ENCODE assay signal across 1 cellular context in the genomic region with DNA sequence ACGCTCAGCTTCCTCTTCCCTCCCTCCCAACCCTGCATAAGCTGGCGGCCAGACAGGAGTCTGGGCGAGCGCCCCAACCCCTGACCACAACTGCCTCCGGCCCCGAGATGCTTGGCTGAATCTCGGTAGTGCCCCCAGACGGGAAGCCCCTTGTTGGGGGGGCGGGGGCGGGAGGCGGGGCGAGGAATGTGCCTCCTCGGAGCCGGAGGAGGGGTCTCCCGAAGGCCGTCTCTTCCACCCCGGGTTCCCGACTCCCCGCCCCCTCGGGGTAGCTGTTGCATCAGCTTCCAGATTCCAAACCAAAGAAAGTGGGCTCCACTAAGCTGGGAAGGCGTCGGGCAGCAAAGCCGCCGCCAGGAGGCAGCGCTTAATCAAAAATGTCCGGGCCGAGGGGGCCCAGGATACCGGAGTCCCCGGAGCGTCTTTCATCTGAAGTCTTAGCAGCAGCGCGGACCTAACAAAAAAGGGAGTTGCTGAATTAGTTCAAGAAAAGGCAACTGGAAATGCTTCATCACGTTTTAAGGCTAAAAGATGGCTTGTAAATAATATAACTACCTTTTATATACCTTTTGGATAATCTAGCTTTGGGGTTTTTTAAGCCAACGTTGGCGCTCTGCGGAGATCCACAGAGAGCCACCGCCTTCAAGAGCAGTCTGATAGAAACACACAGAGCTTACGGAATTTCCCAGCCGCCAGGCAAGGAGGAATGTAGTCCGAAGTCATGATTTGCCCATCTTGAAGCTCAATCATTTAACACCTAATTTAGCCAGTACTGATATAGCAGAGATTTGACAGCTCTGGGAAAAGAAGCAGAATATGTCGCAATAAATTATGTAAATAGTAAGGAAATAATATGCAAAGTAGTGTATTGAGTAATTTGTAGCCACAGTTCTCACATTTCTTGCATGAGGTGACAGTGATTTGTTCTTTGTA.
TF ChIP-seq lines count a peak whose summit lies in the region.

No MANE protein-coding gene starts in this region.

TF ChIP-seq in HepG2, 621 proteins besides CTCF, POLR2A, EP300 and RAD21 (continued from another document and continues in another):
- TF ChIP-seq, protein P1, sequence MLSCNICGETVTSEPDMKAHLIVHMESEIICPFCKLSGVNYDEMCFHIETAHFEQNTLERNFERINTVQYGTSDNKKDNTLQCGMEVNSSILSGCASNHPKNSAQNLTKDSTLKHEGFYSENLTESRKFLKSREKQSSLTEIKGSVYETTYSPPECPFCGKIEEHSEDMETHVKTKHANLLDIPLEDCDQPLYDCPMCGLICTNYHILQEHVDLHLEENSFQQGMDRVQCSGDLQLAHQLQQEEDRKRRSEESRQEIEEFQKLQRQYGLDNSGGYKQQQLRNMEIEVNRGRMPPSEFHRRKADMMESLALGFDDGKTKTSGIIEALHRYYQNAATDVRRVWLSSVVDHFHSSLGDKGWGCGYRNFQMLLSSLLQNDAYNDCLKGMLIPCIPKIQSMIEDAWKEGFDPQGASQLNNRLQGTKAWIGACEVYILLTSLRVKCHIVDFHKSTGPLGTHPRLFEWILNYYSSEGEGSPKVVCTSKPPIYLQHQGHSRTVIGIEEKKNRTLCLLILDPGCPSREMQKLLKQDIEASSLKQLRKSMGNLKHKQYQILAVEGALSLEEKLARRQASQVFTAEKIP (CRISPR knock-in tag; IDR thresholded peaks at IDR 0.05; ENCODE audit: borderline replicate concordance), result no peak
- no peak for TF ChIP-seq FOXO1 (CRISPR knock-in tag; IDR thresholded peaks at IDR 0.05)
- no peak; the same call in 1 of the 2 replicates for TF ChIP-seq HOXA3 (CRISPR knock-in tag; IDR thresholded peaks at IDR 0.05)
- peak; percentile 61; the same call in 1 of the 2 replicates for TF ChIP-seq KDM4B (CRISPR knock-in tag; IDR thresholded peaks at IDR 0.05)
- TF ChIP-seq ESRRA (CRISPR knock-in tag; IDR thresholded peaks at IDR 0.05; ENCODE audit: low read depth), result no peak
- peak; percentile 94; the same call in 1 of the 2 replicates for TF ChIP-seq SP140L (CRISPR knock-in tag; IDR thresholded peaks at IDR 0.05; ENCODE audit: borderline replicate concordance)
- TF ChIP-seq ZNF556 (CRISPR knock-in tag; IDR thresholded peaks at IDR 0.05; ENCODE audit: borderline replicate concordance), result no peak
- no peak for TF ChIP-seq ZNF780A (CRISPR knock-in tag; IDR thresholded peaks at IDR 0.05)
- no peak for TF ChIP-seq IKZF4 (CRISPR knock-in tag; IDR thresholded peaks at IDR 0.05; ENCODE audit: borderline replicate concordance, low read depth, not compliant biosample characterization)
- TF ChIP-seq HNF4A (CRISPR knock-in tag; IDR thresholded peaks at IDR 0.05), result no peak
- no peak for TF ChIP-seq KDM5A (IDR thresholded peaks at IDR 0.05; ENCODE audit: borderline replicate concordance, low read length)
- peak; percentile 45; the same call in 1 of the 2 replicates for TF ChIP-seq RFXAP (CRISPR knock-in tag; IDR thresholded peaks at IDR 0.05; ENCODE audit: borderline replicate concordance)
- TF ChIP-seq, protein P2, sequence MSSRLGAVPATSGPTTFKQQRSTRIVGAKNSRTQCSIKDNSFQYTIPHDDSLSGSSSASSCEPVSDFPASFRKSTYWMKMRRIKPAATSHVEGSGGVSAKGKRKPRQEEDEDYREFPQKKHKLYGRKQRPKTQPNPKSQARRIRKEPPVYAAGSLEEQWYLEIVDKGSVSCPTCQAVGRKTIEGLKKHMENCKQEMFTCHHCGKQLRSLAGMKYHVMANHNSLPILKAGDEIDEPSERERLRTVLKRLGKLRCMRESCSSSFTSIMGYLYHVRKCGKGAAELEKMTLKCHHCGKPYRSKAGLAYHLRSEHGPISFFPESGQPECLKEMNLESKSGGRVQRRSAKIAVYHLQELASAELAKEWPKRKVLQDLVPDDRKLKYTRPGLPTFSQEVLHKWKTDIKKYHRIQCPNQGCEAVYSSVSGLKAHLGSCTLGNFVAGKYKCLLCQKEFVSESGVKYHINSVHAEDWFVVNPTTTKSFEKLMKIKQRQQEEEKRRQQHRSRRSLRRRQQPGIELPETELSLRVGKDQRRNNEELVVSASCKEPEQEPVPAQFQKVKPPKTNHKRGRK (CRISPR knock-in tag; IDR thresholded peaks at IDR 0.05), result no peak
- 0 out of 2 replicates have a peak, but pooled peaks have one; percentile 24 for TF ChIP-seq TBX2 (CRISPR knock-in tag; IDR thresholded peaks at IDR 0.05; ENCODE audit: borderline replicate concordance)
- TF ChIP-seq TCF7 (IDR thresholded peaks at IDR 0.05; ENCODE audit: low read depth), result no peak
- TF ChIP-seq, protein P3, sequence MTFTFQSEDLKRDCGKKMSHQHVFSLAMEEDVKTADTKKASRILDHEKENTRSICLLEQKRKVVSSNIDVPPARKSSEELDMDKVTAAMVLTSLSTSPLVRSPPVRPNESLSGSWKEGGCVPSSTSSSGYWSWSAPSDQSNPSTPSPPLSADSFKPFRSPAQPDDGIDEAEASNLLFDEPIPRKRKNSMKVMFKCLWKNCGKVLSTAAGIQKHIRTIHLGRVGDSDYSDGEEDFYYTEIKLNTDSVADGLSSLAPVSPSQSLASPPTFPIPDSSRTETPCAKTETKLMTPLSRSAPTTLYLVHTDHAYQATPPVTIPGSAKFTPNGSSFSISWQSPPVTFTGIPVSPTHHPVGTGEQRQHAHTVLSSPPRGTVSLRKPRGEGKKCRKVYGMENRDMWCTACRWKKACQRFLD (CRISPR knock-in tag; IDR thresholded peaks at IDR 0.05; ENCODE audit: borderline replicate concordance), result no peak
- TF ChIP-seq, protein P4, sequence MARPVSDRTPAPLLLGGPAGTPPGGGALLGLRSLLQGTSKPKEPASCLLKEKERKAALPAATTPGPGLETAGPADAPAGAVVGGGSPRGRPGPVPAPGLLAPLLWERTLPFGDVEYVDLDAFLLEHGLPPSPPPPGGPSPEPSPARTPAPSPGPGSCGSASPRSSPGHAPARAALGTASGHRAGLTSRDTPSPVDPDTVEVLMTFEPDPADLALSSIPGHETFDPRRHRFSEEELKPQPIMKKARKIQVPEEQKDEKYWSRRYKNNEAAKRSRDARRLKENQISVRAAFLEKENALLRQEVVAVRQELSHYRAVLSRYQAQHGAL (CRISPR knock-in tag; IDR thresholded peaks at IDR 0.05; ENCODE audit: not compliant biosample characterization), result no peak
- no peak for TF ChIP-seq ZNF83 (CRISPR knock-in tag; IDR thresholded peaks at IDR 0.05; ENCODE audit: borderline replicate concordance)
- TF ChIP-seq, protein P5, sequence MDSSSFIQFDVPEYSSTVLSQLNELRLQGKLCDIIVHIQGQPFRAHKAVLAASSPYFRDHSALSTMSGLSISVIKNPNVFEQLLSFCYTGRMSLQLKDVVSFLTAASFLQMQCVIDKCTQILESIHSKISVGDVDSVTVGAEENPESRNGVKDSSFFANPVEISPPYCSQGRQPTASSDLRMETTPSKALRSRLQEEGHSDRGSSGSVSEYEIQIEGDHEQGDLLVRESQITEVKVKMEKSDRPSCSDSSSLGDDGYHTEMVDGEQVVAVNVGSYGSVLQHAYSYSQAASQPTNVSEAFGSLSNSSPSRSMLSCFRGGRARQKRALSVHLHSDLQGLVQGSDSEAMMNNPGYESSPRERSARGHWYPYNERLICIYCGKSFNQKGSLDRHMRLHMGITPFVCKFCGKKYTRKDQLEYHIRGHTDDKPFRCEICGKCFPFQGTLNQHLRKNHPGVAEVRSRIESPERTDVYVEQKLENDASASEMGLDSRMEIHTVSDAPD (CRISPR knock-in tag; IDR thresholded peaks at IDR 0.05), result no peak
- no peak for TF ChIP-seq MTF1 (CRISPR knock-in tag; IDR thresholded peaks at IDR 0.05)
- no peak for TF ChIP-seq ZBTB20 (CRISPR knock-in tag; IDR thresholded peaks at IDR 0.05; ENCODE audit: borderline replicate concordance, low read depth)
- no peak for TF ChIP-seq NR2F6 (IDR thresholded peaks at IDR 0.05)
- TF ChIP-seq NR2F6 (CRISPR knock-in tag; IDR thresholded peaks at IDR 0.05), result peak; percentile 36; the same call in 1 of the 2 replicates
- no peak for TF ChIP-seq ZNF577 (CRISPR knock-in tag; IDR thresholded peaks at IDR 0.05; ENCODE audit: borderline replicate concordance, low read depth)
- no peak for TF ChIP-seq ZKSCAN1 (IDR thresholded peaks at IDR 0.05; ENCODE audit: low read length)
- TF ChIP-seq ZBTB3 (CRISPR knock-in tag; IDR thresholded peaks at IDR 0.05; ENCODE audit: borderline replicate concordance, low read depth), result no peak
- TF ChIP-seq ZNF350 (CRISPR knock-in tag; IDR thresholded peaks at IDR 0.05; ENCODE audit: borderline replicate concordance, low read depth), result no peak
- no peak for TF ChIP-seq POLR2G (IDR thresholded peaks at IDR 0.05; ENCODE audit: low read depth, low read length)
- peak; percentile 31; the same call in 1 of the 2 replicates for TF ChIP-seq PPARG (CRISPR knock-in tag; conservative IDR thresholded peaks at IDR 0.05)
- no peak for TF ChIP-seq SKI (IDR thresholded peaks at IDR 0.05; ENCODE audit: partially characterized antibody)
- no peak for TF ChIP-seq ASH2L (IDR thresholded peaks at IDR 0.05; ENCODE audit: insufficient read length, low read depth, low read length)
- TF ChIP-seq GTF2F1 (IDR thresholded peaks at IDR 0.05; ENCODE audit: low read length), result no peak
- TF ChIP-seq ZNF589 (CRISPR knock-in tag; conservative IDR thresholded peaks at IDR 0.05), result no peak
- TF ChIP-seq ARHGAP35 (CRISPR knock-in tag; IDR thresholded peaks at IDR 0.05; ENCODE audit: borderline replicate concordance), result 0 out of 2 replicates have a peak, but pooled peaks have one; percentile 32
- TF ChIP-seq YEATS4 (CRISPR knock-in tag; IDR thresholded peaks at IDR 0.05; ENCODE audit: borderline replicate concordance), result 0 out of 2 replicates have a peak, but pooled peaks have one; percentile 36
- TF ChIP-seq, protein P6, sequence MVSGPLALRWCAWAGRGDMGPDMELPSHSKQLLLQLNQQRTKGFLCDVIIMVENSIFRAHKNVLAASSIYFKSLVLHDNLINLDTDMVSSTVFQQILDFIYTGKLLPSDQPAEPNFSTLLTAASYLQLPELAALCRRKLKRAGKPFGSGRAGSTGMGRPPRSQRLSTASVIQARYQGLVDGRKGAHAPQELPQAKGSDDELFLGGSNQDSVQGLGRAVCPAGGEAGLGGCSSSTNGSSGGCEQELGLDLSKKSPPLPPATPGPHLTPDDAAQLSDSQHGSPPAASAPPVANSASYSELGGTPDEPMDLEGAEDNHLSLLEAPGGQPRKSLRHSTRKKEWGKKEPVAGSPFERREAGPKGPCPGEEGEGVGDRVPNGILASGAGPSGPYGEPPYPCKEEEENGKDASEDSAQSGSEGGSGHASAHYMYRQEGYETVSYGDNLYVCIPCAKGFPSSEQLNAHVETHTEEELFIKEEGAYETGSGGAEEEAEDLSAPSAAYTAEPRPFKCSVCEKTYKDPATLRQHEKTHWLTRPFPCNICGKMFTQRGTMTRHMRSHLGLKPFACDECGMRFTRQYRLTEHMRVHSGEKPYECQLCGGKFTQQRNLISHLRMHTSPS (CRISPR knock-in tag; IDR thresholded peaks at IDR 0.05; ENCODE audit: low read depth), result no peak
- TF ChIP-seq TEAD3 (CRISPR knock-in tag; optimal IDR thresholded peaks at IDR 0.05; ENCODE audit: borderline replicate concordance), result peak; percentile 28
- TF ChIP-seq, protein P7, sequence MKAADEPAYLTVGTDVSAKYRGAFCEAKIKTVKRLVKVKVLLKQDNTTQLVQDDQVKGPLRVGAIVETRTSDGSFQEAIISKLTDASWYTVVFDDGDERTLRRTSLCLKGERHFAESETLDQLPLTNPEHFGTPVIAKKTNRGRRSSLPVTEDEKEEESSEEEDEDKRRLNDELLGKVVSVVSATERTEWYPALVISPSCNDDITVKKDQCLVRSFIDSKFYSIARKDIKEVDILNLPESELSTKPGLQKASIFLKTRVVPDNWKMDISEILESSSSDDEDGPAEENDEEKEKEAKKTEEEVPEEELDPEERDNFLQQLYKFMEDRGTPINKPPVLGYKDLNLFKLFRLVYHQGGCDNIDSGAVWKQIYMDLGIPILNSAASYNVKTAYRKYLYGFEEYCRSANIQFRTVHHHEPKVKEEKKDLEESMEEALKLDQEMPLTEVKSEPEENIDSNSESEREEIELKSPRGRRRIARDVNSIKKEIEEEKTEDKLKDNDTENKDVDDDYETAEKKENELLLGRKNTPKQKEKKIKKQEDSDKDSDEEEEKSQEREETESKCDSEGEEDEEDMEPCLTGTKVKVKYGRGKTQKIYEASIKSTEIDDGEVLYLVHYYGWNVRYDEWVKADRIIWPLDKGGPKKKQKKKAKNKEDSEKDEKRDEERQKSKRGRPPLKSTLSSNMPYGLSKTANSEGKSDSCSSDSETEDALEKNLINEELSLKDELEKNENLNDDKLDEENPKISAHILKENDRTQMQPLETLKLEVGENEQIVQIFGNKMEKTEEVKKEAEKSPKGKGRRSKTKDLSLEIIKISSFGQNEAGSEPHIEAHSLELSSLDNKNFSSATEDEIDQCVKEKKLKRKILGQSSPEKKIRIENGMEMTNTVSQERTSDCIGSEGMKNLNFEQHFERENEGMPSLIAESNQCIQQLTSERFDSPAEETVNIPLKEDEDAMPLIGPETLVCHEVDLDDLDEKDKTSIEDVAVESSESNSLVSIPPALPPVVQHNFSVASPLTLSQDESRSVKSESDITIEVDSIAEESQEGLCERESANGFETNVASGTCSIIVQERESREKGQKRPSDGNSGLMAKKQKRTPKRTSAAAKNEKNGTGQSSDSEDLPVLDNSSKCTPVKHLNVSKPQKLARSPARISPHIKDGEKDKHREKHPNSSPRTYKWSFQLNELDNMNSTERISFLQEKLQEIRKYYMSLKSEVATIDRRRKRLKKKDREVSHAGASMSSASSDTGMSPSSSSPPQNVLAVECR (CRISPR knock-in tag; IDR thresholded peaks at IDR 0.05; ENCODE audit: borderline replicate concordance), result peak; percentile 19; the same call in 1 of the 2 replicates
- no peak for TF ChIP-seq HNRNPLL (IDR thresholded peaks at IDR 0.05; ENCODE audit: low read depth, low read length, poor library complexity, severe bottlenecking)
- TF ChIP-seq RXRB (CRISPR knock-in tag; IDR thresholded peaks at IDR 0.05; ENCODE audit: borderline replicate concordance), result peak; percentile 69; the same call in 1 of the 2 replicates
- no peak for TF ChIP-seq ZNF329 (CRISPR knock-in tag; IDR thresholded peaks at IDR 0.05; ENCODE audit: low read depth)
- no peak for TF ChIP-seq ZNF10 (CRISPR knock-in tag; IDR thresholded peaks at IDR 0.05; ENCODE audit: borderline replicate concordance, low read depth)
- 0 out of 2 replicates have a peak, but pooled peaks have one; percentile 9 for TF ChIP-seq ZNF746 (CRISPR knock-in tag; IDR thresholded peaks at IDR 0.05)
- TF ChIP-seq, protein P8, sequence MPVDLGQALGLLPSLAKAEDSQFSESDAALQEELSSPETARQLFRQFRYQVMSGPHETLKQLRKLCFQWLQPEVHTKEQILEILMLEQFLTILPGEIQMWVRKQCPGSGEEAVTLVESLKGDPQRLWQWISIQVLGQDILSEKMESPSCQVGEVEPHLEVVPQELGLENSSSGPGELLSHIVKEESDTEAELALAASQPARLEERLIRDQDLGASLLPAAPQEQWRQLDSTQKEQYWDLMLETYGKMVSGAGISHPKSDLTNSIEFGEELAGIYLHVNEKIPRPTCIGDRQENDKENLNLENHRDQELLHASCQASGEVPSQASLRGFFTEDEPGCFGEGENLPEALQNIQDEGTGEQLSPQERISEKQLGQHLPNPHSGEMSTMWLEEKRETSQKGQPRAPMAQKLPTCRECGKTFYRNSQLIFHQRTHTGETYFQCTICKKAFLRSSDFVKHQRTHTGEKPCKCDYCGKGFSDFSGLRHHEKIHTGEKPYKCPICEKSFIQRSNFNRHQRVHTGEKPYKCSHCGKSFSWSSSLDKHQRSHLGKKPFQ (CRISPR knock-in tag; IDR thresholded peaks at IDR 0.05; ENCODE audit: insufficient replicate concordance), result no peak
- TF ChIP-seq ZNF567 (CRISPR knock-in tag; IDR thresholded peaks at IDR 0.05; ENCODE audit: borderline replicate concordance), result no peak
